1 cellular context compared by ENCODE assay signal in genomic region chr7:99408347-99409191, GRCh38.
TF ChIP-seq lines count a peak whose summit lies in the region.

Gene BUD31, plus strand, starts transcription at chr7:99408969. Its CDS starts 2,124 bp downstream, at chr7:99411093.
Gene PDAP1, minus strand, starts transcription at chr7:99408597. Its CDS starts 49 bp downstream, at chr7:99408548.

TF ChIP-seq in HepG2, 621 proteins besides CTCF, POLR2A, EP300 and RAD21 (continued from another document and continues in another):
- TF ChIP-seq ZNF318 (CRISPR knock-in tag; IDR thresholded peaks at IDR 0.05) (no peak), SCMH1 (CRISPR knock-in tag; IDR thresholded peaks at IDR 0.05; ENCODE audit: borderline replicate concordance) (no peak), ATF7 (IDR thresholded peaks at IDR 0.05) (peak; percentile 98), ATF7 (CRISPR knock-in tag; IDR thresholded peaks at IDR 0.05) (peak; percentile 98), ELF4 (CRISPR knock-in tag; IDR thresholded peaks at IDR 0.05; ENCODE audit: borderline replicate concordance) (no peak), MLX (CRISPR knock-in tag; IDR thresholded peaks at IDR 0.05) (peak; percentile 46; the same call in 1 of the 2 replicates), HNF4A (CRISPR knock-in tag; IDR thresholded peaks at IDR 0.05) (peak; percentile 23; the same call in 1 of the 2 replicates), BCL3 (CRISPR knock-in tag; IDR thresholded peaks at IDR 0.05) (peak; percentile 77), ZHX1 (CRISPR knock-in tag; IDR thresholded peaks at IDR 0.05; ENCODE audit: low read depth) (no peak; the same call in 1 of the 2 replicates), GRHL1 (CRISPR knock-in tag; conservative IDR thresholded peaks at IDR 0.05) (no peak), ZNF646 (CRISPR knock-in tag; IDR thresholded peaks at IDR 0.05) (no peak), HNRNPH1 (optimal IDR thresholded peaks at IDR 0.05; ENCODE audit: low read depth, low read length) (no peak), BATF2 (CRISPR knock-in tag; IDR thresholded peaks at IDR 0.05) (no peak), ZNF33A (CRISPR knock-in tag; IDR thresholded peaks at IDR 0.05; ENCODE audit: borderline replicate concordance) (no peak), ZNF484 (CRISPR knock-in tag; IDR thresholded peaks at IDR 0.05; ENCODE audit: borderline replicate concordance, low read depth) (no peak), TSC22D2 (CRISPR knock-in tag; IDR thresholded peaks at IDR 0.05; ENCODE audit: borderline replicate concordance) (peak; percentile 28; the same call in 1 of the 2 replicates), TFDP1 (CRISPR knock-in tag; IDR thresholded peaks at IDR 0.05; ENCODE audit: borderline replicate concordance) (peak; percentile 29; the same call in 1 of the 2 replicates), NR3C1 (CRISPR knock-in tag; IDR thresholded peaks at IDR 0.05) (no peak), ZNF652 (CRISPR knock-in tag; IDR thresholded peaks at IDR 0.05; ENCODE audit: borderline replicate concordance, low read depth) (0 out of 2 replicates have a peak, but pooled peaks have one; percentile 10), ZNF3 (CRISPR knock-in tag; IDR thresholded peaks at IDR 0.05) (no peak), ZBTB44 (CRISPR knock-in tag; IDR thresholded peaks at IDR 0.05) (no peak; the same call in none of the 2 replicates), PAF1 (CRISPR knock-in tag; IDR thresholded peaks at IDR 0.05) (no peak), ARID2 (CRISPR knock-in tag; IDR thresholded peaks at IDR 0.05; ENCODE audit: borderline replicate concordance) (0 out of 2 replicates have a peak, but pooled peaks have one; percentile 28), ZFYVE20 (CRISPR knock-in tag; IDR thresholded peaks at IDR 0.05; ENCODE audit: borderline replicate concordance, low read depth) (no peak), ZNF709 (CRISPR knock-in tag; IDR thresholded peaks at IDR 0.05) (peak; percentile 78; the same call in 1 of the 2 replicates)
